Comparison of ENCODE assay signal across 2 cellular contexts in the genomic region with DNA sequence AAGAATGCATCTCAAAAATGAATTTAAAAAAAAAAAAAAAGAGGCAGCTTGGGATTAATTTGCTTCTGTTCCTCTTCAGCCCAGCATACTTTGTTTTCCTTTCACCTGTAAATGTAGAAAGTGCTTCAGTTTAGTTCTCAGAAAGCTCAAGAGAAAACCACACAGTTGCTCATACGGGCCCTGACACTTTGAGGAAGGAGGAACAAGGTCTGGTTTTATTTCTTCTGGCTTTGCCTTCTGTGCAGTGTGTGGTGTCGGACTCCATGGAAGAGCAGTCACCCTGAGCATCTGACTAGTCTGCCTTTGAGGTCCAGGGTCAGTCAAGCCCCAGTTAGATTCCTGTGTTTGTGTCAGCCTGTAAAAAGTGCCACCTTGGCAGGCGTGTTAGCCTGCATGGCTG.
A peak's percentile ranks its signal among the peaks of the same experiment; 100 is the strongest.
TF ChIP-seq lines count a peak whose summit lies in the region.

No MANE protein-coding gene starts in this region.

TF ChIP-seq in IMR-90, 13 proteins besides CTCF, POLR2A, EP300 and RAD21:
- TF ChIP-seq CEBPB (IDR thresholded peaks at IDR 0.05; ENCODE audit: low read depth, low read length), result no peak
- TF ChIP-seq RFX5 (IDR thresholded peaks at IDR 0.05; ENCODE audit: low read depth, low read length), result no peak
- no peak for TF ChIP-seq BHLHE40 (IDR thresholded peaks at IDR 0.05; ENCODE audit: low read depth, low read length)
- no peak for TF ChIP-seq RCOR1 (IDR thresholded peaks at IDR 0.05; ENCODE audit: insufficient replicate concordance, low read length)
- TF ChIP-seq, protein P1, sequence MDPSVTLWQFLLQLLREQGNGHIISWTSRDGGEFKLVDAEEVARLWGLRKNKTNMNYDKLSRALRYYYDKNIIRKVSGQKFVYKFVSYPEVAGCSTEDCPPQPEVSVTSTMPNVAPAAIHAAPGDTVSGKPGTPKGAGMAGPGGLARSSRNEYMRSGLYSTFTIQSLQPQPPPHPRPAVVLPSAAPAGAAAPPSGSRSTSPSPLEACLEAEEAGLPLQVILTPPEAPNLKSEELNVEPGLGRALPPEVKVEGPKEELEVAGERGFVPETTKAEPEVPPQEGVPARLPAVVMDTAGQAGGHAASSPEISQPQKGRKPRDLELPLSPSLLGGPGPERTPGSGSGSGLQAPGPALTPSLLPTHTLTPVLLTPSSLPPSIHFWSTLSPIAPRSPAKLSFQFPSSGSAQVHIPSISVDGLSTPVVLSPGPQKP (IDR thresholded peaks at IDR 0.05; ENCODE audit: borderline replicate concordance, low read depth, low read length), result no peak
- no peak for TF ChIP-seq MAZ (IDR thresholded peaks at IDR 0.05; ENCODE audit: borderline replicate concordance, low read depth, low read length)
- no peak for TF ChIP-seq SMC3 (IDR thresholded peaks at IDR 0.05; ENCODE audit: low read depth, low read length)
- TF ChIP-seq MXI1 (IDR thresholded peaks at IDR 0.05; ENCODE audit: borderline replicate concordance, low read depth, low read length), result no peak
- TF ChIP-seq FOS (IDR thresholded peaks at IDR 0.05; ENCODE audit: low read depth, low read length), result no peak
- TF ChIP-seq MAFK (IDR thresholded peaks at IDR 0.05; ENCODE audit: low read depth, low read length), result no peak
- TF ChIP-seq, protein P2, sequence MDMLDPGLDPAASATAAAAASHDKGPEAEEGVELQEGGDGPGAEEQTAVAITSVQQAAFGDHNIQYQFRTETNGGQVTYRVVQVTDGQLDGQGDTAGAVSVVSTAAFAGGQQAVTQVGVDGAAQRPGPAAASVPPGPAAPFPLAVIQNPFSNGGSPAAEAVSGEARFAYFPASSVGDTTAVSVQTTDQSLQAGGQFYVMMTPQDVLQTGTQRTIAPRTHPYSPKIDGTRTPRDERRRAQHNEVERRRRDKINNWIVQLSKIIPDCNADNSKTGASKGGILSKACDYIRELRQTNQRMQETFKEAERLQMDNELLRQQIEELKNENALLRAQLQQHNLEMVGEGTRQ (IDR thresholded peaks at IDR 0.05; ENCODE audit: low read depth, low read length), result no peak
- no peak for TF ChIP-seq CHD1 (IDR thresholded peaks at IDR 0.05; ENCODE audit: low read depth, low read length)
- TF ChIP-seq NFE2L2 (IDR thresholded peaks at IDR 0.05; ENCODE audit: low read depth, low read length), result no peak

TF ChIP-seq in GM12878, 131 proteins besides CTCF, POLR2A, EP300 and RAD21:
- TF ChIP-seq TCF7 (IDR thresholded peaks at IDR 0.05; ENCODE audit: borderline replicate concordance) (no peak), RUNX3 (IDR thresholded peaks at IDR 0.05; ENCODE audit: low read length) (peak; percentile 48; the same call in 1 of the 2 replicates)
TF ChIP-seq in GM12878: peak in this region for 1.
